In genomic region chr3:197003461-197004385, GRCh38 we compare ENCODE assay signal across 8 cellular contexts. TPM values are rescaled to one million over a fixed set of nuclear protein-coding genes. Genes with fewer than 3 reads are reported as not detected.
DNase-seq lines count a peak whose midpoint lies in the region; ATAC-seq, FAIRE-seq and TF ChIP-seq lines count a peak whose summit lies in the region.

No MANE protein-coding gene starts in this region.

- intact Hi-C loops in ascending aorta (cut with DNase I) = loop anchor here (2.0 kb wide), 2 partner anchors 25 to 183 kb away; partner anchors contain the start of gene MELTF

- peak; percentile 30 for ATAC-seq in DND-41 (ENCODE audit: insufficient read depth, low read depth)
- peak; percentile 3 for ATAC-seq in stimulated activated naive CD8-positive, alpha-beta T cell treated with anti-CD3 and anti-CD28 coated beads, Interleukin-15, Interleukin-2, amounts not matched to agents 100 U/mL and 50 U/mL, for 24 hours

- CTCF ChIA-PET in HEK293 (lab: Yijun Ruan, JAX) = interaction anchor here (0.6 to 1.1 kb wide), 4 partner anchors 20 to 294 kb away, joined by 3 to 6 read pairs (median 3); partner anchors contain the start of gene MELTF

- H4K20me1 ChIP-seq in DND-41 (ENCODE audit: insufficient read depth, low read length) = no peaks in the 10 kb centered on the region

- peak overlapping the region; percentile 70 for H3K9ac ChIP-seq in DND-41 (ENCODE audit: low read depth, low read length)

- DNase-seq in DND-41 = peak; percentile 30
- peak; percentile 44 for DNase-seq in NCI-H774 (lab: John Stamatoyannopoulos, UW)
- no peak for DNase-seq in ascending aorta (ENCODE audit: low spot score in 2 of 2)
- no peak for DNase-seq in kidney epithelial cell (ENCODE audit: low read depth)
- peak; percentile 25 for DNase-seq in stimulated activated naive CD8-positive, alpha-beta T cell treated with anti-CD3 and anti-CD28 coated beads, Interleukin-15, Interleukin-2, amounts not matched to agents 100 U/mL and 50 U/mL, for 24 hours
- no peak for DNase-seq in mucosa of gallbladder (ENCODE audit: low spot score)
- no peak for DNase-seq in HTR-8/SVneo (ENCODE audit: insufficient read length, low spot score)

- H3K36me3 ChIP-seq in DND-41 (ENCODE audit: insufficient read depth, low read length) (no peaks in the 10 kb centered on the region), HEK293 (ENCODE audit: control insufficient read depth in 2 of 2, insufficient read depth in 1 of 2, low read length in 2 of 2) (peaks cover 0 to 15% of the 10 kb centered on the region in 2 experiments; a peak in 1 of 3 replicates), ascending aorta (no peaks in the 10 kb centered on the region), kidney epithelial cell (ENCODE audit: control insufficient read depth, insufficient read depth, low read length) (no peaks in the 10 kb centered on the region)

- peak overlapping the region; percentile 80 for H3K4me2 ChIP-seq in DND-41 (ENCODE audit: insufficient read depth, low read length)

- H3K79me2 ChIP-seq in DND-41 (ENCODE audit: insufficient read depth, low read length) = no peaks in the 10 kb centered on the region

- no peak for FAIRE-seq in HTR-8/SVneo (lab: Jason Lieb, UNC)

- POLR2A ChIA-PET in HEK293 (lab: Yijun Ruan, JAX) = no interaction called here

- peaks cover 12% of the 10 kb centered on the region for H3K4me1 ChIP-seq in DND-41 (ENCODE audit: insufficient read depth, low read length)
- H3K4me1 ChIP-seq in HEK293 (ENCODE audit: control insufficient read depth, insufficient read depth, low read length) = no peaks in the 10 kb centered on the region; the same call in 1 of the 2 replicates
- H3K4me1 ChIP-seq in ascending aorta = peaks cover 0 to 8% of the 10 kb centered on the region in 2 donors

- peak overlapping the region; percentile 61 for H3K27ac ChIP-seq in DND-41 (ENCODE audit: low read length)
- H3K27ac ChIP-seq in HEK293 (ENCODE audit: extremely low read depth, low read depth, low read length) = peak overlapping the region; percentile 60; the same call in 1 of the 2 replicates
- peak overlapping the region; percentile 51 to 90 for H3K27ac ChIP-seq in ascending aorta

- H3K4me3 ChIP-seq in DND-41 (ENCODE audit: low read depth in 1 of 2, low read length in 2 of 2) (peak overlapping the region; percentile 15 to 58; a peak in 3 of 4 replicates), HEK293 (ENCODE audit: low read depth, low read length) (peak overlapping the region; percentile 22), ascending aorta (peak overlapping the region; percentile 75 to 77), kidney epithelial cell (ENCODE audit: low read depth, low read length) (peak overlapping the region; percentile 57)

- H3K27me3 ChIP-seq in DND-41 (ENCODE audit: insufficient read depth, low read length, poor library complexity) = no peaks in the 10 kb centered on the region
- H3K27me3 ChIP-seq in ascending aorta = no peaks in the 10 kb centered on the region
- peaks cover 1% of the 10 kb centered on the region for H3K27me3 ChIP-seq in kidney epithelial cell (ENCODE audit: control insufficient read depth, insufficient read depth, low read length)

- H2AFZ ChIP-seq in DND-41 (ENCODE audit: low read depth, low read length) = peak overlapping the region; percentile 76

- no peak for TF ChIP-seq CTCF in DND-41 (IDR thresholded peaks at IDR 0.05; ENCODE audit: borderline replicate concordance, extremely low read depth, low read length, poor library complexity, severe bottlenecking)
- TF ChIP-seq CTCF in HEK293 (tag by site-specific recombination; IDR thresholded peaks at IDR 0.05) = no peak
- TF ChIP-seq CTCF in ascending aorta (IDR thresholded peaks at IDR 0.05) = no peak
- no peak for TF ChIP-seq CTCF in kidney epithelial cell (IDR thresholded peaks at IDR 0.05; ENCODE audit: insufficient read depth, low read length, poor library complexity, severe bottlenecking)

- H3K9me3 ChIP-seq in DND-41 (ENCODE audit: insufficient read depth, low read length, severe bottlenecking) (no peaks in the 10 kb centered on the region), HEK293 (ENCODE audit: control insufficient read depth, insufficient read depth, low read depth, low read length) (no peaks in the 10 kb centered on the region), ascending aorta (no peaks in the 10 kb centered on the region)

TF ChIP-seq in HEK293, 187 proteins besides CTCF, POLR2A, EP300 and RAD21:
- TF ChIP-seq, protein P1, sequence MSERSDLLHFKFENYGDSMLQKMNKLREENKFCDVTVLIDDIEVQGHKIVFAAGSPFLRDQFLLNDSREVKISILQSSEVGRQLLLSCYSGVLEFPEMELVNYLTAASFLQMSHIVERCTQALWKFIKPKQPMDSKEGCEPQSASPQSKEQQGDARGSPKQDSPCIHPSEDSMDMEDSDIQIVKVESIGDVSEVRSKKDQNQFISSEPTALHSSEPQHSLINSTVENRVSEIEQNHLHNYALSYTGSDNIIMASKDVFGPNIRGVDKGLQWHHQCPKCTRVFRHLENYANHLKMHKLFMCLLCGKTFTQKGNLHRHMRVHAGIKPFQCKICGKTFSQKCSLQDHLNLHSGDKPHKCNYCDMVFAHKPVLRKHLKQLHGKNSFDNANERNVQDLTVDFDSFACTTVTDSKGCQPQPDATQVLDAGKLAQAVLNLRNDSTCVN (tag by site-specific recombination; optimal IDR thresholded peaks at IDR 0.05) = no peak
- peak; percentile 53 for TF ChIP-seq ZNF335 (tag by site-specific recombination; conservative IDR thresholded peaks at IDR 0.05)

RNA-seq across cellular contexts. Expression of gene MELTF, which starts 25.9 kb away (rescaled TPM):
- total RNA-seq in ascending aorta (21.6 TPM), kidney epithelial cell (28.6 and 33.8 TPM in 2 replicates), mucosa of gallbladder (2.8 TPM)

RNA-seq across cellular contexts. Expression of gene PIGZ, which starts 35.1 kb away (rescaled TPM):
- total RNA-seq in ascending aorta = 0.96 TPM
- 0.88 and 1.1 TPM in 2 replicates for total RNA-seq in kidney epithelial cell
- total RNA-seq in mucosa of gallbladder = 7.5 TPM

Comparison
In these comparisons a context has a peak if more than half of its experiments do, and no peak if none do; other contexts are left out.
1. DNase-seq: peak in DND-41 (single experiment), NCI-H774 (single experiment) and stimulated activated naive CD8-positive, alpha-beta T cell treated with anti-CD3 and anti-CD28 coated beads, Interleukin-15, Interleukin-2, amounts not matched to agents 100 U/mL and 50 U/mL, for 24 hours (single experiment); none in ascending aorta (0 of 2), kidney epithelial cell (single experiment), mucosa of gallbladder (single experiment) and HTR-8/SVneo (single experiment).
2. H3K4me3 ChIP-seq: peak in every context shown above with its lines; median percentile 76 in ascending aorta; 57 in kidney epithelial cell; 36 in DND-41; 22 in HEK293.
3. Peak in every context shown above with its lines, with median percentiles within 50 percentile points of each other: H3K27ac ChIP-seq.